Comparison of ENCODE assay signal across 17 cellular contexts in genomic region chr3:112646623-112647022, GRCh38. TPM values are rescaled to one million over a fixed set of nuclear protein-coding genes. Genes with fewer than 3 reads are reported as not detected.
DNase-seq lines count a peak whose midpoint lies in the region; ATAC-seq and TF ChIP-seq lines count a peak whose summit lies in the region.
"Had no signal": no experiment of that assay in that cellular context is flagged by ENCODE, and none has a peak within 500 bp of the region (broad histone marks: within the 10 kb centered on the region; RNA-seq: fewer than 3 reads in every experiment).

No MANE protein-coding gene starts in this region.

- H3K36me3 ChIP-seq in neural progenitor cell = no peaks in the 10 kb centered on the region
- H3K36me3 ChIP-seq: ascending aorta, ovary had no signal

- no peaks in the 10 kb centered on the region for H3K9me3 ChIP-seq in neural progenitor cell (ENCODE audit: low read depth)
- H3K9me3 ChIP-seq: ascending aorta, ovary had no signal

- DNase-seq in ELR (ENCODE audit: low read depth) = peak; percentile 36
- DNase-seq in LHCN-M2 (ENCODE audit: low read depth) = peak; percentile 74
- no peak for DNase-seq in chondrocyte (ENCODE audit: low spot score)
- no peak for DNase-seq in neural progenitor cell (ENCODE audit: low spot score)
- DNase-seq in mesenteric fat pad (ENCODE audit: low spot score) = no peak
- no peak for DNase-seq in NCI-H1092 treated with DMSO at 0.1 percent for 48 hours (lab: John Stamatoyannopoulos, UW)
- DNase-seq in activated CD4-positive, alpha-beta T cell treated with anti-CD3 and anti-CD28 coated beads for 48 hours = no peak
- DNase-seq: activated gamma-delta T cell, dorsolateral prefrontal cortex, midbrain, ovary, substantia nigra had no signal

- H3K27ac Mint-ChIP-seq in chondrocyte (ENCODE audit: unreplicated experiment) (peak overlapping the region; percentile 91), neural progenitor cell (no peak overlapping the region)
- H3K27ac Mint-ChIP-seq: CD14-positive monocyte had no signal

- H3K4me1 ChIP-seq in neural progenitor cell = peaks cover 38% of the 10 kb centered on the region

- H3K27me3 ChIP-seq in neural progenitor cell = no peaks in the 10 kb centered on the region
- H3K27me3 ChIP-seq: ascending aorta, ovary had no signal

- peaks cover 5% of the 10 kb centered on the region for H3F3A ChIP-seq in neural progenitor cell (ENCODE audit: low read depth)

- H3K9me3 Mint-ChIP-seq in chondrocyte (ENCODE audit: low read depth) = no peaks in the 10 kb centered on the region
- peaks cover 3% of the 10 kb centered on the region for H3K9me3 Mint-ChIP-seq in neural progenitor cell
- H3K9me3 Mint-ChIP-seq: CD14-positive monocyte had no signal

- H3K27me3 Mint-ChIP-seq in chondrocyte (ENCODE audit: low read depth) = no peaks in the 10 kb centered on the region
- H3K27me3 Mint-ChIP-seq in neural progenitor cell (ENCODE audit: insufficient read depth, low read depth) = peaks cover 3% of the 10 kb centered on the region

- no peak overlapping the region for H3K4me2 ChIP-seq in neural progenitor cell

- no peak overlapping the region for H3K4me3 Mint-ChIP-seq in chondrocyte (ENCODE audit: unreplicated experiment)
- H3K4me3 Mint-ChIP-seq in neural progenitor cell = no peak overlapping the region
- H3K4me3 Mint-ChIP-seq: CD14-positive monocyte had no signal

- no peaks in the 10 kb centered on the region for H4K20me1 ChIP-seq in neural progenitor cell (ENCODE audit: low read depth)

- H3K9ac ChIP-seq in neural progenitor cell = no peak overlapping the region

- H3K4me3 ChIP-seq in neural progenitor cell = no peak overlapping the region
- H3K4me3 ChIP-seq: ascending aorta, dorsolateral prefrontal cortex, GM12878, ovary had no signal

- no peak for TF ChIP-seq CTCF in chondrocyte (IDR thresholded peaks at IDR 0.05)
- no peak for TF ChIP-seq CTCF in neural progenitor cell (IDR thresholded peaks at IDR 0.05)

- no peak overlapping the region for H3K27ac ChIP-seq in neural progenitor cell
- H3K27ac ChIP-seq: ascending aorta, dorsolateral prefrontal cortex, ovary, VCaP had no signal

- ATAC-seq in GM21825 (IDR thresholded peaks at IDR 0.05; ENCODE audit: unreplicated experiment) = no peak
- ATAC-seq: GM12878 had no signal

- no peaks in the 10 kb centered on the region for H3K36me3 Mint-ChIP-seq in chondrocyte (ENCODE audit: low read depth)
- H3K36me3 Mint-ChIP-seq in neural progenitor cell = no peaks in the 10 kb centered on the region
- H3K36me3 Mint-ChIP-seq: CD14-positive monocyte had no signal

- H3K79me2 ChIP-seq in neural progenitor cell (ENCODE audit: low read depth) = no peaks in the 10 kb centered on the region

- H2AFZ ChIP-seq in neural progenitor cell (replicated peaks) = peak overlapping the region; percentile 22

- H3K4me1 Mint-ChIP-seq in chondrocyte (ENCODE audit: low read depth) (peaks cover 62% of the 10 kb centered on the region), neural progenitor cell (peaks cover 11% of the 10 kb centered on the region)

RNA-seq across cellular contexts. Expression of gene CCDC80, which starts 5.7 kb away (rescaled TPM):
- total RNA-seq in LHCN-M2 (2014; rRNA removed) = 96.0 and 137 TPM in 2 replicates
- 544 TPM for polyA plus RNA-seq in LHCN-M2 (2012)
- 1,151 to 1,607 TPM (median 1,574 TPM) in 3 replicates for total RNA-seq in chondrocyte
- 14.7 and 21.5 TPM in 2 replicates for total RNA-seq in neural progenitor cell (ENCODE audit: low replicate concordance)
- total RNA-seq in mesenteric fat pad = 426 TPM

Comparison
In these comparisons a context has a peak if more than half of its experiments do, and no peak if none do; other contexts are left out.
1. DNase-seq: peak in ELR (single experiment) and LHCN-M2 (single experiment); none in chondrocyte (single experiment), neural progenitor cell (single experiment), mesenteric fat pad (single experiment), NCI-H1092 treated with DMSO at 0.1 percent for 48 hours (single experiment) and activated CD4-positive, alpha-beta T cell treated with anti-CD3 and anti-CD28 coated beads for 48 hours (single experiment).